In the genomic region with DNA sequence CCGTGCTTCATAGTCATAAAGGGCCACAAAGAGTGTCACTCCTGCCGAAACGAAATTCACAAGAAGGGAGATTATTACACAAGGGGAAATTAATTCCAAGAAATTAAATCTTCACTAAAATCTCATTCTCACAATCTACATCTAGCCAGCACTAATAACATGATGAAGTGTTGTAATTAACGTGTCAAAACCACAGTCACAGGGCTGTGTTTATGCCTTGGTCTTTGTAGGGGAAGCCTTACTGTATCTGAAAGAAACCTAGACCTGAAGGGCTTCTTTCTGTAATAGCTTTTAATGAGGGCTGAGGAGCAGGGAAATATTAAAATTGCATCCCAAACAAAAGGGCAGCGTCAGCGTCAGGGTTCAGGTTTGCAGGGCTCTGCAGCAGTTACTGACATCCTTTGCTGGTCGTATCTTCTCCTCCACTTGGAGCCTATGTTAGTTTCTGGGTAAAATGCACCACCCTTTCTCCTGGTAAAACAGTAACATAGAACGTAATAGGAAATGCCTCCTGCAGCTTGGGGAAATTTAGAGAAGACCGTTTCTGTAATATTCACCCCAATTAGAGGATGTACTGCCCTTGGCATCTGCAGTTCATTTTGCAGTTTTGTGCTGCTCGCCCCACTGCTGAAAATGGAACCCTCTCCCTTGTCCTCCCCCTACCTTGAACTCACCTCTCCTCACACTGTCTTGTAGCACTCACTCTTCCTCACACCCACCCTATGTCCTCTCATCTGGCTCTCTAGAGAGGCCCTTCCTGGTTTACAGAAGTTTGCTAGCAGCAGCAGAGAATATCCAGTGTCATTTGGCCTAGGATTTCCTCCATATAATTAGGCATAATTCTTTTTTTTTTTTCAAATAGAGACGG, we compare ENCODE assay signal across 19 cellular contexts.
DNase-seq lines count a peak whose midpoint lies in the region; ATAC-seq and TF ChIP-seq lines count a peak whose summit lies in the region.
"Had no signal": no experiment of that assay in that cellular context is flagged by ENCODE, and none has a peak within 500 bp of the region (broad histone marks: within the 10 kb centered on the region; RNA-seq: fewer than 3 reads in every experiment).

No MANE protein-coding gene starts in this region.

- no peak overlapping the region for H3K4me3 Mint-ChIP-seq in activated CD4-positive, alpha-beta T cell treated with anti-CD3 and anti-CD28 coated beads for 36 hours
- H3K4me3 Mint-ChIP-seq in activated naive CD8-positive, alpha-beta T cell treated with anti-CD3 and anti-CD28 coated beads, Interleukin-2, amount 10 ng/mL, durations not matched to agents 7 days and 5 days = peak overlapping the region; percentile 30
- H3K4me3 Mint-ChIP-seq in nephron = no peak overlapping the region
- H3K4me3 Mint-ChIP-seq: H9 had no signal

- no peaks in the 10 kb centered on the region for H3K27me3 ChIP-seq in suprapubic skin
- H3K27me3 ChIP-seq: body of pancreas, SJSA1, transverse colon had no signal

- H3K9me3 Mint-ChIP-seq in activated CD4-positive, alpha-beta T cell treated with anti-CD3 and anti-CD28 coated beads for 36 hours (ENCODE audit: low read depth) = no peaks in the 10 kb centered on the region
- H3K9me3 Mint-ChIP-seq in activated naive CD8-positive, alpha-beta T cell treated with anti-CD3 and anti-CD28 coated beads, Interleukin-2, amount 10 ng/mL, durations not matched to agents 7 days and 5 days = no peaks in the 10 kb centered on the region
- H3K9me3 Mint-ChIP-seq in nephron = no peaks in the 10 kb centered on the region
- H3K9me3 Mint-ChIP-seq: H9 had no signal

- H3K36me3 ChIP-seq in suprapubic skin = peaks cover 11% of the 10 kb centered on the region
- H3K36me3 ChIP-seq: transverse colon had no signal

- H3K4me1 Mint-ChIP-seq in activated CD4-positive, alpha-beta T cell treated with anti-CD3 and anti-CD28 coated beads for 36 hours = peaks cover 93% of the 10 kb centered on the region
- H3K4me1 Mint-ChIP-seq in activated naive CD8-positive, alpha-beta T cell treated with anti-CD3 and anti-CD28 coated beads, Interleukin-2, amount 10 ng/mL, durations not matched to agents 7 days and 5 days = peaks cover 38% of the 10 kb centered on the region
- H3K4me1 Mint-ChIP-seq in nephron = peaks cover 71% of the 10 kb centered on the region

- H3K9me3 ChIP-seq in suprapubic skin = no peaks in the 10 kb centered on the region
- H3K9me3 ChIP-seq: body of pancreas, SJSA1, transverse colon had no signal

- TF ChIP-seq CTCF in nephron (IDR thresholded peaks at IDR 0.05; ENCODE audit: unreplicated experiment in 3 of 3) = no peak
- no peak for TF ChIP-seq CTCF in suprapubic skin (IDR thresholded peaks at IDR 0.05)

- H3K4me1 ChIP-seq in suprapubic skin = peaks cover 27% of the 10 kb centered on the region

- 85% methylated on average over 11 of the region's 11 CpGs for WGBS in suprapubic skin

- H3K27ac ChIP-seq in suprapubic skin = no peak overlapping the region
- H3K27ac ChIP-seq: body of pancreas, PC-9, SJSA1, transverse colon had no signal

- H3K36me3 Mint-ChIP-seq in activated CD4-positive, alpha-beta T cell treated with anti-CD3 and anti-CD28 coated beads for 36 hours (ENCODE audit: low read depth) = peaks cover 86% of the 10 kb centered on the region
- H3K36me3 Mint-ChIP-seq in activated naive CD8-positive, alpha-beta T cell treated with anti-CD3 and anti-CD28 coated beads, Interleukin-2, amount 10 ng/mL, durations not matched to agents 7 days and 5 days = peaks cover 24% of the 10 kb centered on the region
- H3K36me3 Mint-ChIP-seq in nephron (ENCODE audit: low read depth) = peaks cover 37% of the 10 kb centered on the region

- intact Hi-C loops in activated CD4-positive, alpha-beta T cell treated with anti-CD3 and anti-CD28 coated beads for 36 hours (cut with DNase I, micrococcal nuclease) = loop anchor here (2.0 to 10.0 kb wide), 5 partner anchors 33 to 450 kb away; no protein-coding TSS in a partner anchor

- TF ChIP-seq EP300 in suprapubic skin (IDR thresholded peaks at IDR 0.05) = no peak

- ATAC-seq in activated CD4-positive, alpha-beta T cell treated with anti-CD3 and anti-CD28 coated beads for 36 hours = no peak
- peak; percentile 7 for ATAC-seq in activated naive CD8-positive, alpha-beta T cell treated with anti-CD3 and anti-CD28 coated beads, Interleukin-2, amount 10 ng/mL, durations not matched to agents 7 days and 5 days (ENCODE audit: low read depth)
- ATAC-seq: body of pancreas had no signal

- no peak for DNase-seq in activated CD4-positive, alpha-beta T cell treated with anti-CD3 and anti-CD28 coated beads for 36 hours
- DNase-seq in activated CD4-positive, alpha-beta T cell treated with anti-CD3 and anti-CD28 coated beads, Interleukin-2, amount 50 U/mL, for 1 hour = no peak
- peak; percentile 19 for DNase-seq in NCI-H1417 treated with DMSO at 0.1 percent for 48 hours (lab: John Stamatoyannopoulos, UW)
- DNase-seq in activated naive CD8-positive, alpha-beta T cell treated with anti-CD3 and anti-CD28 coated beads, Interleukin-2, amount 10 ng/mL, durations not matched to agents 7 days and 5 days = no peak
- no peak for DNase-seq in GM03348 (ENCODE audit: low spot score)
- no peak for DNase-seq in suprapubic skin (ENCODE audit: low spot score in 2 of 2)
- DNase-seq in Ammon's horn (ENCODE audit: low spot score) = no peak
- DNase-seq: activated gamma-delta T cell, body of pancreas, cortex of kidney, DMS79 treated with DMSO at 0.1 percent for 48 hours, H9, Karpas-422, PC-9, T1000, transverse colon had no signal

- no peak overlapping the region for H3K4me3 ChIP-seq in suprapubic skin
- H3K4me3 ChIP-seq: body of pancreas, PC-9, SJSA1, smooth muscle cell, transverse colon had no signal

- CTCF ChIA-PET in activated CD4-positive, alpha-beta T cell treated with anti-CD3 and anti-CD28 coated beads for 36 hours (lab: Charles Lee) = interaction anchor here (0.8 to 1.5 kb wide), 6 partner anchors 10 to 330 kb away, joined by 3 to 4 read pairs (median 4); no protein-coding TSS in a partner anchor

- no peaks in the 10 kb centered on the region for H3K27me3 Mint-ChIP-seq in activated CD4-positive, alpha-beta T cell treated with anti-CD3 and anti-CD28 coated beads for 36 hours
- no peaks in the 10 kb centered on the region for H3K27me3 Mint-ChIP-seq in activated naive CD8-positive, alpha-beta T cell treated with anti-CD3 and anti-CD28 coated beads, Interleukin-2, amount 10 ng/mL, durations not matched to agents 7 days and 5 days
- H3K27me3 Mint-ChIP-seq in nephron (ENCODE audit: low read depth) = no peaks in the 10 kb centered on the region

- POLR2A ChIA-PET in activated CD4-positive, alpha-beta T cell treated with anti-CD3 and anti-CD28 coated beads for 36 hours (lab: Charles Lee) = no interaction called here
- POLR2A ChIA-PET in activated naive CD8-positive, alpha-beta T cell treated with anti-CD3 and anti-CD28 coated beads, Interleukin-2, amount 10 ng/mL, durations not matched to agents 7 days and 5 days (lab: Charles Lee) = no interaction called here

- no peak for TF ChIP-seq POLR2A in suprapubic skin (IDR thresholded peaks at IDR 0.05)

- H3K27ac Mint-ChIP-seq in activated CD4-positive, alpha-beta T cell treated with anti-CD3 and anti-CD28 coated beads for 36 hours = peak overlapping the region; percentile 95
- peak overlapping the region; percentile 81 for H3K27ac Mint-ChIP-seq in activated naive CD8-positive, alpha-beta T cell treated with anti-CD3 and anti-CD28 coated beads, Interleukin-2, amount 10 ng/mL, durations not matched to agents 7 days and 5 days
- peak overlapping the region; percentile 15 to 73 (median 64) for H3K27ac Mint-ChIP-seq in nephron
- H3K27ac Mint-ChIP-seq: H9 had no signal
